In the genomic region with DNA sequence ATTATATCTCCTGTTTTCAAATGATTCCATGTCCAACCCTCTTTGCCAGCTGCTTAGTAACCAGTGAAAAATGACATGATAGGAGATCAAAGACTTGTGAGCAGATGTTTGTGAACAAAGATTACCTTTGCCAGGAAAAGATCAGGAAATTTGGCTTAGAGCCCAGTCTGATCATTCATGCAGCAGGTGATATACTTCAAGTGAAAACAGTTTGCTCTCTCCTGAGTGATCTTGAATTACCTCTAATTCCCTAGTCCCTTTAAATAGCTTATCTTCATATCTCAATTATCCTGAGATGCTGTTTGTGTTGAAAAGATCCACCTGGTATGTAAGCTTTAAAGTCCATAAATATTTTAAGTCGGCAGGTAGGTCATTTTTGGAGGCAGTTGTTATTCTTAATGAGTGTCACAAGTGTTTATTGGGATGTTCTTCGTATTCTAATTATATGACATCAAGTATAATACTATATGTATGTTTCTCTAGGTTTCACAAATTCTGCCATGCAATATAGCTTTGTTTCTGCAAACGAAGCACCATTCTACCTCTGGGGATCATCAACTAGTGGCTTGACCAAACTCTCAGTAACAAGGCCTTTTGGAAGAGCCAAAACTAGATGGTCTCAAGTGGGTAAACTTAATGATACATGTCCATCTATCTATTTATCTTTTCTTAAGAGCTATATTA, we compare ENCODE assay signal across 1 cellular context.
TF ChIP-seq lines count a peak whose summit lies in the region.

No MANE protein-coding gene starts in this region.

TF ChIP-seq in HepG2, 621 proteins besides CTCF, POLR2A, EP300 and RAD21 (continues in another document):
- no peak for TF ChIP-seq POLR2G (IDR thresholded peaks at IDR 0.05; ENCODE audit: low read depth, low read length)
- TF ChIP-seq PHF20 (CRISPR knock-in tag; IDR thresholded peaks at IDR 0.05): no peak
- TF ChIP-seq TEAD2 (CRISPR knock-in tag; IDR thresholded peaks at IDR 0.05): no peak
- TF ChIP-seq TSC22D2 (CRISPR knock-in tag; IDR thresholded peaks at IDR 0.05; ENCODE audit: borderline replicate concordance): peak; percentile 65; the same call in 1 of the 2 replicates
- TF ChIP-seq SIX1 (CRISPR knock-in tag; IDR thresholded peaks at IDR 0.05; ENCODE audit: borderline replicate concordance): peak; percentile 92
- no peak for TF ChIP-seq ZNF253 (CRISPR knock-in tag; IDR thresholded peaks at IDR 0.05; ENCODE audit: borderline replicate concordance)
- no peak for TF ChIP-seq POLR2AphosphoS5 (IDR thresholded peaks at IDR 0.05; ENCODE audit: low read depth, low read length)
- TF ChIP-seq SRF (IDR thresholded peaks at IDR 0.05; ENCODE audit: low read depth, low read length): no peak
- TF ChIP-seq ZNF446 (CRISPR knock-in tag; IDR thresholded peaks at IDR 0.05): no peak
- TF ChIP-seq NCOR1 (IDR thresholded peaks at IDR 0.05; ENCODE audit: borderline replicate concordance, low read length): peak; percentile 86; the same call in 1 of the 2 replicates
- no peak for TF ChIP-seq CREBL2 (CRISPR knock-in tag; IDR thresholded peaks at IDR 0.05; ENCODE audit: borderline replicate concordance)
- TF ChIP-seq ZSCAN20 (CRISPR knock-in tag; IDR thresholded peaks at IDR 0.05; ENCODE audit: borderline replicate concordance): no peak
- TF ChIP-seq SMARCE1 (IDR thresholded peaks at IDR 0.05; ENCODE audit: borderline replicate concordance): no peak
- no peak for TF ChIP-seq THAP8 (CRISPR knock-in tag; IDR thresholded peaks at IDR 0.05; ENCODE audit: borderline replicate concordance)
- TF ChIP-seq MLX (CRISPR knock-in tag; IDR thresholded peaks at IDR 0.05): peak; percentile 100
- TF ChIP-seq, protein P1, sequence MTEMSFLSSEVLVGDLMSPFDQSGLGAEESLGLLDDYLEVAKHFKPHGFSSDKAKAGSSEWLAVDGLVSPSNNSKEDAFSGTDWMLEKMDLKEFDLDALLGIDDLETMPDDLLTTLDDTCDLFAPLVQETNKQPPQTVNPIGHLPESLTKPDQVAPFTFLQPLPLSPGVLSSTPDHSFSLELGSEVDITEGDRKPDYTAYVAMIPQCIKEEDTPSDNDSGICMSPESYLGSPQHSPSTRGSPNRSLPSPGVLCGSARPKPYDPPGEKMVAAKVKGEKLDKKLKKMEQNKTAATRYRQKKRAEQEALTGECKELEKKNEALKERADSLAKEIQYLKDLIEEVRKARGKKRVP (CRISPR knock-in tag; IDR thresholded peaks at IDR 0.05): peak in 1 of 2 experiments; percentile 68; a peak in 1 of 4 replicates
- TF ChIP-seq GATAD1 (CRISPR knock-in tag; IDR thresholded peaks at IDR 0.05): peak; percentile 72
- TF ChIP-seq, protein P2, sequence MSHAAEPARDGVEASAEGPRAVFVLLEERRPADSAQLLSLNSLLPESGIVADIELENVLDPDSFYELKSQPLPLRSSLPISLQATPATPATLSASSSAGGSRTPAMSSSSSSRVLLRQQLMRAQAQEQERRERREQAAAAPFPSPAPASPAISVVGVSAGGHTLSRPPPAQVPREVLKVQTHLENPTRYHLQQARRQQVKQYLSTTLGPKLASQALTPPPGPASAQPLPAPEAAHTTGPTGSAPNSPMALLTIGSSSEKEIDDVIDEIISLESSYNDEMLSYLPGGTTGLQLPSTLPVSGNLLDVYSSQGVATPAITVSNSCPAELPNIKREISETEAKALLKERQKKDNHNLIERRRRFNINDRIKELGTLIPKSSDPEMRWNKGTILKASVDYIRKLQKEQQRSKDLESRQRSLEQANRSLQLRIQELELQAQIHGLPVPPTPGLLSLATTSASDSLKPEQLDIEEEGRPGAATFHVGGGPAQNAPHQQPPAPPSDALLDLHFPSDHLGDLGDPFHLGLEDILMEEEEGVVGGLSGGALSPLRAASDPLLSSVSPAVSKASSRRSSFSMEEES (CRISPR knock-in tag; IDR thresholded peaks at IDR 0.05): peak; percentile 92
- TF ChIP-seq, protein P3, sequence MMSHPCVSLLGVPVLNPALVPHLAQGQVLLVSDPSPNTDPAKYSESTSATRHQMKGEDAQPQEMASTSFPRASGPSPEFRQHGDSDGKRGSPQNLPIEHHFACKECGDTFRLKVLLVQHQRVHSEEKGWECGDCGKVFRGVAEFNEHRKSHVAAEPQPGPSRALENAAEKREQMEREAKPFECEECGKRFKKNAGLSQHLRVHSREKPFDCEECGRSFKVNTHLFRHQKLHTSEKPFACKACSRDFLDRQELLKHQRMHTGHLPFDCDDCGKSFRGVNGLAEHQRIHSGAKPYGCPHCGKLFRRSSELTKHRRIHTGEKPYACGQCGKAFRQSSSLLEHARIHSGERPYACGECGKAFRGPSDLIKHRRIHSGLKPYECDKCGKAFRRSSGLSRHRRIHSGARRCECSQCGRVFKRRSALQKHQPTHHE (CRISPR knock-in tag; IDR thresholded peaks at IDR 0.05; ENCODE audit: borderline replicate concordance): no peak
- TF ChIP-seq, protein P4, sequence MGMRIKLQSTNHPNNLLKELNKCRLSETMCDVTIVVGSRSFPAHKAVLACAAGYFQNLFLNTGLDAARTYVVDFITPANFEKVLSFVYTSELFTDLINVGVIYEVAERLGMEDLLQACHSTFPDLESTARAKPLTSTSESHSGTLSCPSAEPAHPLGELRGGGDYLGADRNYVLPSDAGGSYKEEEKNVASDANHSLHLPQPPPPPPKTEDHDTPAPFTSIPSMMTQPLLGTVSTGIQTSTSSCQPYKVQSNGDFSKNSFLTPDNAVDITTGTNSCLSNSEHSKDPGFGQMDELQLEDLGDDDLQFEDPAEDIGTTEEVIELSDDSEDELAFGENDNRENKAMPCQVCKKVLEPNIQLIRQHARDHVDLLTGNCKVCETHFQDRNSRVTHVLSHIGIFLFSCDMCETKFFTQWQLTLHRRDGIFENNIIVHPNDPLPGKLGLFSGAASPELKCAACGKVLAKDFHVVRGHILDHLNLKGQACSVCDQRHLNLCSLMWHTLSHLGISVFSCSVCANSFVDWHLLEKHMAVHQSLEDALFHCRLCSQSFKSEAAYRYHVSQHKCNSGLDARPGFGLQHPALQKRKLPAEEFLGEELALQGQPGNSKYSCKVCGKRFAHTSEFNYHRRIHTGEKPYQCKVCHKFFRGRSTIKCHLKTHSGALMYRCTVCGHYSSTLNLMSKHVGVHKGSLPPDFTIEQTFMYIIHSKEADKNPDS (CRISPR knock-in tag; IDR thresholded peaks at IDR 0.05): no peak
- no peak for TF ChIP-seq ZSCAN30 (CRISPR knock-in tag; IDR thresholded peaks at IDR 0.05)
- no peak for TF ChIP-seq ZNF496 (CRISPR knock-in tag; IDR thresholded peaks at IDR 0.05; ENCODE audit: insufficient replicate concordance)
- no peak for TF ChIP-seq ZNF343 (CRISPR knock-in tag; IDR thresholded peaks at IDR 0.05)
- no peak for TF ChIP-seq SIN3A (IDR thresholded peaks at IDR 0.05; ENCODE audit: borderline replicate concordance, low read depth, low read length)
- TF ChIP-seq ZBTB20 (CRISPR knock-in tag; IDR thresholded peaks at IDR 0.05; ENCODE audit: borderline replicate concordance, low read depth): peak; percentile 85; the same call in 1 of the 2 replicates
- TF ChIP-seq ZNF710 (CRISPR knock-in tag; IDR thresholded peaks at IDR 0.05; ENCODE audit: borderline replicate concordance): peak; percentile 65; the same call in 1 of the 2 replicates
- TF ChIP-seq ATF1 (CRISPR knock-in tag; IDR thresholded peaks at IDR 0.05): peak; percentile 50; the same call in 1 of the 2 replicates
- TF ChIP-seq EEA1 (CRISPR knock-in tag; IDR thresholded peaks at IDR 0.05; ENCODE audit: borderline replicate concordance): no peak
- TF ChIP-seq, protein P5, sequence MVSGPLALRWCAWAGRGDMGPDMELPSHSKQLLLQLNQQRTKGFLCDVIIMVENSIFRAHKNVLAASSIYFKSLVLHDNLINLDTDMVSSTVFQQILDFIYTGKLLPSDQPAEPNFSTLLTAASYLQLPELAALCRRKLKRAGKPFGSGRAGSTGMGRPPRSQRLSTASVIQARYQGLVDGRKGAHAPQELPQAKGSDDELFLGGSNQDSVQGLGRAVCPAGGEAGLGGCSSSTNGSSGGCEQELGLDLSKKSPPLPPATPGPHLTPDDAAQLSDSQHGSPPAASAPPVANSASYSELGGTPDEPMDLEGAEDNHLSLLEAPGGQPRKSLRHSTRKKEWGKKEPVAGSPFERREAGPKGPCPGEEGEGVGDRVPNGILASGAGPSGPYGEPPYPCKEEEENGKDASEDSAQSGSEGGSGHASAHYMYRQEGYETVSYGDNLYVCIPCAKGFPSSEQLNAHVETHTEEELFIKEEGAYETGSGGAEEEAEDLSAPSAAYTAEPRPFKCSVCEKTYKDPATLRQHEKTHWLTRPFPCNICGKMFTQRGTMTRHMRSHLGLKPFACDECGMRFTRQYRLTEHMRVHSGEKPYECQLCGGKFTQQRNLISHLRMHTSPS (CRISPR knock-in tag; IDR thresholded peaks at IDR 0.05; ENCODE audit: low read depth): 0 out of 2 replicates have a peak, but pooled peaks have one; percentile 39
- TF ChIP-seq JUN (CRISPR knock-in tag; IDR thresholded peaks at IDR 0.05): peak; percentile 43; the same call in 1 of the 2 replicates
- no peak for TF ChIP-seq REL (CRISPR knock-in tag; conservative IDR thresholded peaks at IDR 0.05)
- no peak for TF ChIP-seq PRPF4 (IDR thresholded peaks at IDR 0.05; ENCODE audit: low read depth, low read length, poor library complexity, severe bottlenecking)
- no peak for TF ChIP-seq ETV6 (CRISPR knock-in tag; conservative IDR thresholded peaks at IDR 0.05)
- TF ChIP-seq HNRNPLL (IDR thresholded peaks at IDR 0.05; ENCODE audit: low read depth, low read length, poor library complexity, severe bottlenecking): no peak
- TF ChIP-seq, protein P6, sequence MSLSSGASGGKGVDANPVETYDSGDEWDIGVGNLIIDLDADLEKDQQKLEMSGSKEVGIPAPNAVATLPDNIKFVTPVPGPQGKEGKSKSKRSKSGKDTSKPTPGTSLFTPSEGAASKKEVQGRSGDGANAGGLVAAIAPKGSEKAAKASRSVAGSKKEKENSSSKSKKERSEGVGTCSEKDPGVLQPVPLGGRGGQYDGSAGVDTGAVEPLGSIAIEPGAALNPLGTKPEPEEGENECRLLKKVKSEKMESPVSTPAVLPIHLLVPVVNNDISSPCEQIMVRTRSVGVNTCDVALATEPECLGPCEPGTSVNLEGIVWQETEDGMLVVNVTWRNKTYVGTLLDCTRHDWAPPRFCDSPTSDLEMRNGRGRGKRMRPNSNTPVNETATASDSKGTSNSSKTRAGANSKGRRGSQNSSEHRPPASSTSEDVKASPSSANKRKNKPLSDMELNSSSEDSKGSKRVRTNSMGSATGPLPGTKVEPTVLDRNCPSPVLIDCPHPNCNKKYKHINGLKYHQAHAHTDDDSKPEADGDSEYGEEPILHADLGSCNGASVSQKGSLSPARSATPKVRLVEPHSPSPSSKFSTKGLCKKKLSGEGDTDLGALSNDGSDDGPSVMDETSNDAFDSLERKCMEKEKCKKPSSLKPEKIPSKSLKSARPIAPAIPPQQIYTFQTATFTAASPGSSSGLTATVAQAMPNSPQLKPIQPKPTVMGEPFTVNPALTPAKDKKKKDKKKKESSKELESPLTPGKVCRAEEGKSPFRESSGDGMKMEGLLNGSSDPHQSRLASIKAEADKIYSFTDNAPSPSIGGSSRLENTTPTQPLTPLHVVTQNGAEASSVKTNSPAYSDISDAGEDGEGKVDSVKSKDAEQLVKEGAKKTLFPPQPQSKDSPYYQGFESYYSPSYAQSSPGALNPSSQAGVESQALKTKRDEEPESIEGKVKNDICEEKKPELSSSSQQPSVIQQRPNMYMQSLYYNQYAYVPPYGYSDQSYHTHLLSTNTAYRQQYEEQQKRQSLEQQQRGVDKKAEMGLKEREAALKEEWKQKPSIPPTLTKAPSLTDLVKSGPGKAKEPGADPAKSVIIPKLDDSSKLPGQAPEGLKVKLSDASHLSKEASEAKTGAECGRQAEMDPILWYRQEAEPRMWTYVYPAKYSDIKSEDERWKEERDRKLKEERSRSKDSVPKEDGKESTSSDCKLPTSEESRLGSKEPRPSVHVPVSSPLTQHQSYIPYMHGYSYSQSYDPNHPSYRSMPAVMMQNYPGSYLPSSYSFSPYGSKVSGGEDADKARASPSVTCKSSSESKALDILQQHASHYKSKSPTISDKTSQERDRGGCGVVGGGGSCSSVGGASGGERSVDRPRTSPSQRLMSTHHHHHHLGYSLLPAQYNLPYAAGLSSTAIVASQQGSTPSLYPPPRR (CRISPR knock-in tag; IDR thresholded peaks at IDR 0.05; ENCODE audit: borderline replicate concordance): peak; percentile 88
- TF ChIP-seq ZNF615 (CRISPR knock-in tag; IDR thresholded peaks at IDR 0.05; ENCODE audit: borderline replicate concordance): no peak
- no peak for TF ChIP-seq SRSF9 (IDR thresholded peaks at IDR 0.05; ENCODE audit: borderline replicate concordance, insufficient read depth, low read depth, low read length, poor library complexity, severe bottlenecking)
- peak; percentile 99 for TF ChIP-seq MIXL1 (CRISPR knock-in tag; IDR thresholded peaks at IDR 0.05)
- TF ChIP-seq, protein P7, sequence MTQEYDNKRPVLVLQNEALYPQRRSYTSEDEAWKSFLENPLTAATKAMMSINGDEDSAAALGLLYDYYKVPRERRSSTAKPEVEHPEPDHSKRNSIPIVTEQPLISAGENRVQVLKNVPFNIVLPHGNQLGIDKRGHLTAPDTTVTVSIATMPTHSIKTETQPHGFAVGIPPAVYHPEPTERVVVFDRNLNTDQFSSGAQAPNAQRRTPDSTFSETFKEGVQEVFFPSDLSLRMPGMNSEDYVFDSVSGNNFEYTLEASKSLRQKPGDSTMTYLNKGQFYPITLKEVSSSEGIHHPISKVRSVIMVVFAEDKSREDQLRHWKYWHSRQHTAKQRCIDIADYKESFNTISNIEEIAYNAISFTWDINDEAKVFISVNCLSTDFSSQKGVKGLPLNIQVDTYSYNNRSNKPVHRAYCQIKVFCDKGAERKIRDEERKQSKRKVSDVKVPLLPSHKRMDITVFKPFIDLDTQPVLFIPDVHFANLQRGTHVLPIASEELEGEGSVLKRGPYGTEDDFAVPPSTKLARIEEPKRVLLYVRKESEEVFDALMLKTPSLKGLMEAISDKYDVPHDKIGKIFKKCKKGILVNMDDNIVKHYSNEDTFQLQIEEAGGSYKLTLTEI (CRISPR knock-in tag; conservative IDR thresholded peaks at IDR 0.05): no peak
